ENCODE assay signal across 8 cellular contexts in the genomic region with DNA sequence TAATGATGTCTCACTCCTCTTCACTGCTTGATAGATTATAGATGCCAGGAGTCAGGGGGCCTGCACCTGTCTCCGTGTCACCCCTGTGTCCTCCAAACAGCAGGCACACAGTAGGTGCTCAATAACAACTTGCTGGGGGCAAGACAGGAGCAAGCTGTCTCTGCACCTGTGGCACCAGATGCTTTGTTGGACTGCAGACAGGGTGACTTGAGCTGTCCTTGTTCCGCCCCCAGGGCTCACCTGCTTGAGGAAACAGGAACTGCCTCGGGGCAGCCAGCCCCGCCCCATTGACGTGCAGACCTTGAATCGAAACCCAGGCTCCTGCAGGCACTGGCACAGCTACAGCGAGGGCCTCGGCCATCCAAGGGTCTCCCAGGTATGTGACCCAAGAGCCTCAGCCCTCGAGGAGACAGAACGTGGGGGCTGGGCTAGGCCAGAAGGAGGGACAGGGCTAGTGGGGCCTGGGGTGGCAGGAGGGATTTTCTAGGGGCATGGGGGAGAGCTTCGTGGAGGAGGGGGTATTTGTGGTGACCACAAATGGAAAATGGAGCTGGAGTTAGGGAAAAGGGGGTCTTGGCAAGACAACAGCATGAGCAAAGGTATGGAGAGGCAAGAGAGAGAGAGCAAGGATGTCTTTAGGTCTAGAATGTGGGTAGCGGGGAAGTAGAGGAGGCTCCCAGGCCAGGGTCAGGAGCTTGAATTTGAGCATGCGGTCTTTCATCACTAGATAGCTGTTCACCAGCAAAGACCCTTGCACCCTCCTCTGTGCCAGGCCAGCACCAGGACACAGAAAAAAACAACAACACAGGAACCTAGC.
DNase-seq lines count a peak whose midpoint lies in the region; ATAC-seq lines count a peak whose summit lies in the region.

A gene with protein sequence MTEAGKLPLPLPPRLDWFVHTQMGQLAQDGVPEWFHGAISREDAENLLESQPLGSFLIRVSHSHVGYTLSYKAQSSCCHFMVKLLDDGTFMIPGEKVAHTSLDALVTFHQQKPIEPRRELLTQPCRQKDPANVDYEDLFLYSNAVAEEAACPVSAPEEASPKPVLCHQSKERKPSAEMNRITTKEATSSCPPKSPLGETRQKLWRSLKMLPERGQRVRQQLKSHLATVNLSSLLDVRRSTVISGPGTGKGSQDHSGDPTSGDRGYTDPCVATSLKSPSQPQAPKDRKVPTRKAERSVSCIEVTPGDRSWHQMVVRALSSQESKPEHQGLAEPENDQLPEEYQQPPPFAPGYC (plus strand): TSS at position 287 of the 817 bp plus-strand sequence. CDS start 5,066 bp downstream, outside the sequence.

- peak; percentile 66 for DNase-seq in DMS79 treated with DMSO at 0.1 percent for 48 hours (lab: John Stamatoyannopoulos, UW)
- DNase-seq in NCI-H146 (lab: John Stamatoyannopoulos, UW): peak; percentile 99
- DNase-seq in activated CD4-positive, alpha-beta T cell treated with anti-CD3 and anti-CD28 coated beads, Interleukin-2, amount 50 U/mL, for 48 hours: peak; percentile 76 to 82
- peak; percentile 87 for DNase-seq in germinal center (ENCODE audit: low spot score)
- peak; percentile 55 to 67 for DNase-seq in stimulated activated CD4-positive, alpha-beta T cell treated with anti-CD3 and anti-CD28 coated beads, Interleukin-2, amount 100 ng/mL, for 48 hours
- DNase-seq in inferior parietal cortex (ENCODE audit: extremely low spot score): no peak
- no peak for DNase-seq in GM03348 (ENCODE audit: low spot score)

- peak; percentile 68 for ATAC-seq in GM21529 (IDR thresholded peaks at IDR 0.05; ENCODE audit: unreplicated experiment)

Comparison
In these comparisons a context has a peak if more than half of its experiments do, and no peak if none do; other contexts are left out.
1. DNase-seq: peak in DMS79 treated with DMSO at 0.1 percent for 48 hours (single experiment), NCI-H146 (single experiment), activated CD4-positive, alpha-beta T cell treated with anti-CD3 and anti-CD28 coated beads, Interleukin-2, amount 50 U/mL, for 48 hours (2 of 2), germinal center (single experiment) and stimulated activated CD4-positive, alpha-beta T cell treated with anti-CD3 and anti-CD28 coated beads, Interleukin-2, amount 100 ng/mL, for 48 hours (2 of 2); none in inferior parietal cortex (single experiment) and GM03348 (single experiment).